23 cellular contexts compared by ENCODE assay signal in the genomic region with DNA sequence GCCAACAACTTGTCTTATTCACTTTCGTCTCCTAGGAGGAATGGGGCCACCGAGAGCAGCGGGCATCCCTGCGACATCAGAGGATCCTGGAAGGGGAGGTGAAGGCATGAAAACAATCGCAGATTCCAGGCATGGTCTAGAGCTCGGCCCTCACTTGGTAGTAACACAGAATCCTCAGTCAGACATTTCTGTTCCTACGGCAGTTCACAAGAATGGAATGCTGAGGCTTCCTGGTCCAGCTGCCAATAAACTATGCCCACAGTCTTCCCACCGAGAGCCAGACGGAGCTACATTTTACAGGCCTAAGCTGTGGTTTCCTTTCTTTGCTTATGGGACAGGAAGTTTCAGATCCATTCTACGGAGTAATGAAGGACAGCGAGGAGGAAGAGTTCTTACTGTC.
DNase-seq lines count a peak whose midpoint lies in the region; ATAC-seq, FAIRE-seq and TF ChIP-seq lines count a peak whose summit lies in the region.
"Had no signal": no experiment of that assay in that cellular context is flagged by ENCODE, and none has a peak within 500 bp of the region (broad histone marks: within the 10 kb centered on the region; RNA-seq: fewer than 3 reads in every experiment).

No MANE protein-coding gene starts in this region.

- H3K4me1 Mint-ChIP-seq in GM23338, result peaks cover 14% of the 10 kb centered on the region
- H3K4me1 Mint-ChIP-seq: CD4-positive, CD25-positive, alpha-beta regulatory T cell had no signal

- H3F3A ChIP-seq in GM23338 (replicated peaks; ENCODE audit: low read depth), result no peaks in the 10 kb centered on the region

- H3K27me3 Mint-ChIP-seq in GM23338 (ENCODE audit: insufficient read depth, low read depth, poor library complexity), result peaks cover 2% of the 10 kb centered on the region
- H3K27me3 Mint-ChIP-seq: activated naive CD8-positive, alpha-beta T cell treated with anti-CD3 and anti-CD28 coated beads for 36 hours had no signal

- no peak overlapping the region for H3K9ac ChIP-seq in Karpas-422 (ENCODE audit: low read length)
- H3K9ac ChIP-seq: neural progenitor cell had no signal

- H3K9me2 ChIP-seq in GM23338 (ENCODE audit: insufficient read depth) (no peaks in the 10 kb centered on the region; the same call in 1 of the 2 replicates), Karpas-422 (replicated peaks; ENCODE audit: insufficient read depth, low read length) (no peaks in the 10 kb centered on the region)

- FAIRE-seq in frontal cortex (lab: Jason Lieb, UNC), result no peak

- no peak for TF ChIP-seq POLR2A in erythroblast (IDR thresholded peaks at IDR 0.05; ENCODE audit: low read length)

- H3K36me3 Mint-ChIP-seq in GM23338 (ENCODE audit: low read depth), result peaks cover 3% of the 10 kb centered on the region; the same call in 1 of the 3 replicates
- H3K36me3 Mint-ChIP-seq: activated naive CD8-positive, alpha-beta T cell treated with anti-CD3 and anti-CD28 coated beads for 36 hours; CD4-positive, CD25-positive, alpha-beta regulatory T cell; neural progenitor cell had no signal

- no peaks in the 10 kb centered on the region; the same call in 2 of the 3 replicates for H3K9me3 Mint-ChIP-seq in GM23338
- H3K9me3 Mint-ChIP-seq: activated naive CD8-positive, alpha-beta T cell treated with anti-CD3 and anti-CD28 coated beads for 36 hours; neural progenitor cell had no signal

- no peak for ATAC-seq in GM23338
- ATAC-seq: activated CD4-positive, CD25-positive, alpha-beta regulatory T cell treated with anti-CD3 and anti-CD28 coated beads, Interleukin-2, amount 50 U/mL, for 24 hours; left cardiac atrium had no signal

- H3K27ac ChIP-seq in GM23338 (ENCODE audit: low read depth) (no peak overlapping the region), Karpas-422 (ENCODE audit: low read length) (no peak overlapping the region)
- H3K27ac ChIP-seq: cardiac muscle cell, HL-60, neural progenitor cell, PC-9, SJCRH30 had no signal

- H3K4me2 ChIP-seq in GM23338 (no peak overlapping the region), Karpas-422 (ENCODE audit: low read depth, low read length, poor library complexity, severe bottlenecking) (no peak overlapping the region)
- H3K4me2 ChIP-seq: neural progenitor cell, PC-9 had no signal

- DNase-seq in A172 (ENCODE audit: low spot score), result peak; percentile 36
- no peak for DNase-seq in GM23338 (ENCODE audit: low spot score)
- peak; percentile 49 for DNase-seq in astrocyte of the spinal cord (ENCODE audit: low read depth, low spot score)
- peak; percentile 29 for DNase-seq in foreskin melanocyte
- no peak for DNase-seq in Karpas-422
- no peak for DNase-seq in frontal cortex (ENCODE audit: low spot score in 2 of 2)
- no peak for DNase-seq in erythroblast (lab: John Stamatoyannopoulos, UW)
- no peak for DNase-seq in globus pallidus (ENCODE audit: low spot score)
- DNase-seq: 8988T; activated naive CD8-positive, alpha-beta T cell treated with anti-CD3 and anti-CD28 coated beads for 36 hours; CD4-positive, CD25-positive, alpha-beta regulatory T cell; H7; left cardiac atrium; midbrain; NCI-H1105; NCI-H2107; PC-9; SJCRH30; stimulated activated CD4-positive, alpha-beta T cell treated with anti-CD3 and anti-CD28 coated beads, Interleukin-12 subunit alpha, Interleukin-12 subunit beta, amount 100 ng/mL, for 4 hours had no signal

- H3K27ac Mint-ChIP-seq in GM23338, result no peak overlapping the region
- H3K27ac Mint-ChIP-seq: activated naive CD8-positive, alpha-beta T cell treated with anti-CD3 and anti-CD28 coated beads for 36 hours; CD4-positive, CD25-positive, alpha-beta regulatory T cell; neural progenitor cell had no signal

- H3K36me3 ChIP-seq in GM23338 (ENCODE audit: insufficient read depth) (no peaks in the 10 kb centered on the region), Karpas-422 (ENCODE audit: insufficient read depth, low read length) (no peaks in the 10 kb centered on the region)
- H3K36me3 ChIP-seq: cardiac muscle cell, neural progenitor cell, SJCRH30 had no signal

- H4K20me1 ChIP-seq in GM23338 (replicated peaks; ENCODE audit: insufficient read depth) (no peaks in the 10 kb centered on the region), Karpas-422 (ENCODE audit: insufficient read depth, low read depth, low read length) (no peaks in the 10 kb centered on the region)

- no peak for TF ChIP-seq CTCF in GM23338 (conservative IDR thresholded peaks at IDR 0.05; ENCODE audit: low read depth in 2 of 2)
- TF ChIP-seq CTCF in astrocyte of the spinal cord (IDR thresholded peaks at IDR 0.05; ENCODE audit: low read depth, low read length), result no peak

- no peak overlapping the region for H3K4me3 Mint-ChIP-seq in GM23338
- H3K4me3 Mint-ChIP-seq: activated naive CD8-positive, alpha-beta T cell treated with anti-CD3 and anti-CD28 coated beads for 36 hours; CD4-positive, CD25-positive, alpha-beta regulatory T cell; neural progenitor cell had no signal

- H3K79me2 ChIP-seq in GM23338 (replicated peaks; ENCODE audit: insufficient read depth) (no peaks in the 10 kb centered on the region), Karpas-422 (ENCODE audit: low read length) (no peaks in the 10 kb centered on the region)

- peaks cover 20% of the 10 kb centered on the region for H3K4me1 ChIP-seq in GM23338 (ENCODE audit: insufficient read depth)
- H3K4me1 ChIP-seq in Karpas-422 (ENCODE audit: low read length), result no peaks in the 10 kb centered on the region
- H3K4me1 ChIP-seq: neural progenitor cell, SJCRH30 had no signal

- H3K9me3 ChIP-seq in Karpas-422 (ENCODE audit: low read length), result no peaks in the 10 kb centered on the region
- H3K9me3 ChIP-seq: SJCRH30 had no signal

- H3K27me3 ChIP-seq in GM23338 (ENCODE audit: insufficient read depth), result no peaks in the 10 kb centered on the region
- no peaks in the 10 kb centered on the region for H3K27me3 ChIP-seq in Karpas-422 (ENCODE audit: low read length)
- H3K27me3 ChIP-seq: cardiac muscle cell, neural progenitor cell, SJCRH30 had no signal

- in situ Hi-C loops in astrocyte of the spinal cord (cut with HindIII; ENCODE audit: low sequenced_read_pairs), result no loop called here

- H2AFZ ChIP-seq in GM23338 (peak overlapping the region; percentile 59; the same call in 1 of the 2 replicates), Karpas-422 (ENCODE audit: low read length) (no peak overlapping the region)
- H2AFZ ChIP-seq: neural progenitor cell, PC-9 had no signal

- H3K4me3 ChIP-seq in GM23338, result no peak overlapping the region
- H3K4me3 ChIP-seq in astrocyte of the spinal cord (ENCODE audit: low read depth, low read length), result no peak overlapping the region
- H3K4me3 ChIP-seq in Karpas-422 (ENCODE audit: low read length), result no peak overlapping the region
- H3K4me3 ChIP-seq: cardiac muscle cell, neural progenitor cell, PC-9, SJCRH30 had no signal

TF ChIP-seq in GM23338, 12 proteins besides CTCF, POLR2A, EP300 and RAD21 (continues in another document):
- TF ChIP-seq, protein P1, sequence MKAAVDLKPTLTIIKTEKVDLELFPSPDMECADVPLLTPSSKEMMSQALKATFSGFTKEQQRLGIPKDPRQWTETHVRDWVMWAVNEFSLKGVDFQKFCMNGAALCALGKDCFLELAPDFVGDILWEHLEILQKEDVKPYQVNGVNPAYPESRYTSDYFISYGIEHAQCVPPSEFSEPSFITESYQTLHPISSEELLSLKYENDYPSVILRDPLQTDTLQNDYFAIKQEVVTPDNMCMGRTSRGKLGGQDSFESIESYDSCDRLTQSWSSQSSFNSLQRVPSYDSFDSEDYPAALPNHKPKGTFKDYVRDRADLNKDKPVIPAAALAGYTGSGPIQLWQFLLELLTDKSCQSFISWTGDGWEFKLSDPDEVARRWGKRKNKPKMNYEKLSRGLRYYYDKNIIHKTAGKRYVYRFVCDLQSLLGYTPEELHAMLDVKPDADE (IDR thresholded peaks at IDR 0.05), result no peak
- no peak for TF ChIP-seq POLR2AphosphoS5 (IDR thresholded peaks at IDR 0.05; ENCODE audit: low read depth)

Comparison
In these comparisons a context has a peak if more than half of its experiments do, and no peak if none do; other contexts are left out.
1. DNase-seq: peak in A172 (single experiment), astrocyte of the spinal cord (single experiment) and foreskin melanocyte (single experiment); none in GM23338 (single experiment), Karpas-422 (single experiment), frontal cortex (0 of 2), erythroblast (0 of 2) and globus pallidus (single experiment).